8 cellular contexts compared by ENCODE assay signal in genomic region chr16:1677942-1678499, GRCh38. TPM values are rescaled to one million over a fixed set of nuclear protein-coding genes. Genes with fewer than 3 reads are reported as not detected.
A peak's percentile ranks its signal among the peaks of the same experiment; 100 is the strongest.
DNase-seq lines count a peak whose midpoint lies in the region; ATAC-seq and TF ChIP-seq lines count a peak whose summit lies in the region.

Gene JPT2 (plus strand): TSS chr16:1678279. CDS start chr16:1678313, 34 bp downstream.

- DNase-seq in EH (ENCODE audit: low read depth) (peak; percentile 96), H4 (ENCODE audit: low spot score) (peak; percentile 94), RWPE2 (ENCODE audit: low spot score) (peak; percentile 98), fibroblast of the aortic adventitia (ENCODE audit: low read depth) (peak; percentile 93), nephron progenitor cell (peak; percentile 96)
- DNase-seq in activated T-helper 2 cell treated with anti-CD3 and anti-CD28 coated beads, Interferon-gamma antibody, Interleukin-2, Interleukin-4, amounts not matched to agents 10 μg/mL and 5 μg/mL and 100 μg/mL, durations not matched to agents 14 hours and 24 hours and 36 hours (ENCODE audit: low spot score) = peak; percentile 95

- peaks cover 39% of the 10 kb centered on the region for H3K79me2 ChIP-seq in Loucy (ENCODE audit: insufficient read depth, low read length)

- H3K4me3 Mint-ChIP-seq in activated T-helper 2 cell treated with anti-CD3 and anti-CD28 coated beads, Interferon-gamma antibody, Interleukin-2, Interleukin-4, amounts not matched to agents 10 μg/mL and 5 μg/mL and 100 μg/mL, durations not matched to agents 14 hours and 24 hours and 36 hours (ENCODE audit: low read depth) = peak within 1 kb of the TSS; percentile 92
- peak within 1 kb of the TSS; percentile 87 for H3K4me3 Mint-ChIP-seq in nephron progenitor cell
- H3K4me3 Mint-ChIP-seq in stimulated activated naive CD8-positive, alpha-beta T cell treated with anti-CD3 and anti-CD28 coated beads, Interleukin-15, Interleukin-2, amounts not matched to agents 100 ng/mL and 50 ng/mL, for 24 hours = peak within 1 kb of the TSS; percentile 94

- H3K4me2 ChIP-seq in Loucy (ENCODE audit: low read depth, low read length, poor library complexity, severe bottlenecking) = peak within 1 kb of the TSS; percentile 92

- H3K9me2 ChIP-seq in Loucy (replicated peaks; ENCODE audit: low read depth, low read length) = no peaks in the 10 kb centered on the region

- H3K4me1 Mint-ChIP-seq in activated T-helper 2 cell treated with anti-CD3 and anti-CD28 coated beads, Interferon-gamma antibody, Interleukin-2, Interleukin-4, amounts not matched to agents 10 μg/mL and 5 μg/mL and 100 μg/mL, durations not matched to agents 14 hours and 24 hours and 36 hours (ENCODE audit: low read depth) = peaks cover 20% of the 10 kb centered on the region
- peaks cover 45% of the 10 kb centered on the region for H3K4me1 Mint-ChIP-seq in nephron progenitor cell
- H3K4me1 Mint-ChIP-seq in stimulated activated naive CD8-positive, alpha-beta T cell treated with anti-CD3 and anti-CD28 coated beads, Interleukin-15, Interleukin-2, amounts not matched to agents 100 ng/mL and 50 ng/mL, for 24 hours (ENCODE audit: low read depth) = peaks cover 30% of the 10 kb centered on the region

- TF ChIP-seq CTCF in Loucy (conservative IDR thresholded peaks at IDR 0.05; ENCODE audit: low read length) (no peak), RWPE2 (IDR thresholded peaks at IDR 0.05; ENCODE audit: poor library complexity, severe bottlenecking) (no peak), fibroblast of the aortic adventitia (IDR thresholded peaks at IDR 0.05; ENCODE audit: insufficient read depth, low read length) (no peak), nephron progenitor cell (IDR thresholded peaks at IDR 0.05) (no peak)

- peak within 1 kb of the TSS; percentile 94 for H3K9ac ChIP-seq in Loucy (ENCODE audit: low read depth, low read length, poor library complexity, severe bottlenecking)

- peaks cover 5% of the 10 kb centered on the region; the same call in 1 of the 2 replicates for H3K36me3 ChIP-seq in Loucy (ENCODE audit: insufficient read depth, low read length)
- H3K36me3 ChIP-seq in RWPE2 (ENCODE audit: low read depth) = peaks cover 62% of the 10 kb centered on the region

- H3K9me3 Mint-ChIP-seq in activated T-helper 2 cell treated with anti-CD3 and anti-CD28 coated beads, Interferon-gamma antibody, Interleukin-2, Interleukin-4, amounts not matched to agents 10 μg/mL and 5 μg/mL and 100 μg/mL, durations not matched to agents 14 hours and 24 hours and 36 hours = no peaks in the 10 kb centered on the region
- H3K9me3 Mint-ChIP-seq in nephron progenitor cell = no peaks in the 10 kb centered on the region
- no peaks in the 10 kb centered on the region for H3K9me3 Mint-ChIP-seq in stimulated activated naive CD8-positive, alpha-beta T cell treated with anti-CD3 and anti-CD28 coated beads, Interleukin-15, Interleukin-2, amounts not matched to agents 100 ng/mL and 50 ng/mL, for 24 hours

- H3K36me3 Mint-ChIP-seq in activated T-helper 2 cell treated with anti-CD3 and anti-CD28 coated beads, Interferon-gamma antibody, Interleukin-2, Interleukin-4, amounts not matched to agents 10 μg/mL and 5 μg/mL and 100 μg/mL, durations not matched to agents 14 hours and 24 hours and 36 hours (ENCODE audit: low read depth) = peaks cover 48% of the 10 kb centered on the region
- H3K36me3 Mint-ChIP-seq in nephron progenitor cell (ENCODE audit: low read depth) = peaks cover 45% of the 10 kb centered on the region
- peaks cover 28% of the 10 kb centered on the region for H3K36me3 Mint-ChIP-seq in stimulated activated naive CD8-positive, alpha-beta T cell treated with anti-CD3 and anti-CD28 coated beads, Interleukin-15, Interleukin-2, amounts not matched to agents 100 ng/mL and 50 ng/mL, for 24 hours (ENCODE audit: low read depth)

- H3K27ac Mint-ChIP-seq in activated T-helper 2 cell treated with anti-CD3 and anti-CD28 coated beads, Interferon-gamma antibody, Interleukin-2, Interleukin-4, amounts not matched to agents 10 μg/mL and 5 μg/mL and 100 μg/mL, durations not matched to agents 14 hours and 24 hours and 36 hours = peak within 1 kb of the TSS; percentile 77
- no peak within 1 kb of the TSS for H3K27ac Mint-ChIP-seq in nephron progenitor cell
- peak within 1 kb of the TSS; percentile 93 for H3K27ac Mint-ChIP-seq in stimulated activated naive CD8-positive, alpha-beta T cell treated with anti-CD3 and anti-CD28 coated beads, Interleukin-15, Interleukin-2, amounts not matched to agents 100 ng/mL and 50 ng/mL, for 24 hours

- H3F3A ChIP-seq in Loucy (ENCODE audit: low read depth) = no peaks in the 10 kb centered on the region

- H4K20me1 ChIP-seq in Loucy (ENCODE audit: insufficient read depth, low read length, poor library complexity, severe bottlenecking) = peaks cover 12% of the 10 kb centered on the region

- H3K27me3 Mint-ChIP-seq in activated T-helper 2 cell treated with anti-CD3 and anti-CD28 coated beads, Interferon-gamma antibody, Interleukin-2, Interleukin-4, amounts not matched to agents 10 μg/mL and 5 μg/mL and 100 μg/mL, durations not matched to agents 14 hours and 24 hours and 36 hours (ENCODE audit: low read depth) = no peaks in the 10 kb centered on the region
- H3K27me3 Mint-ChIP-seq in nephron progenitor cell (ENCODE audit: low read depth, poor library complexity) = no peaks in the 10 kb centered on the region
- H3K27me3 Mint-ChIP-seq in stimulated activated naive CD8-positive, alpha-beta T cell treated with anti-CD3 and anti-CD28 coated beads, Interleukin-15, Interleukin-2, amounts not matched to agents 100 ng/mL and 50 ng/mL, for 24 hours = no peaks in the 10 kb centered on the region

- H2AFZ ChIP-seq in Loucy (ENCODE audit: low read length) = 0 out of 2 replicates have a peak within 1 kb of the TSS, but pooled peaks have one; percentile 27

- intact Hi-C loops in activated T-helper 2 cell treated with anti-CD3 and anti-CD28 coated beads, Interferon-gamma antibody, Interleukin-2, Interleukin-4, amounts not matched to agents 10 μg/mL and 5 μg/mL and 100 μg/mL, durations not matched to agents 14 hours and 24 hours and 36 hours (cut with micrococcal nuclease) = loop anchor here (1.0 to 2.0 kb wide), 2 partner anchors 28 to 65 kb away; partner anchors contain the start of genes CRAMP1, IFT140 and MAPK8IP3

- peak within 1 kb of the TSS; percentile 99 for H3K27ac ChIP-seq in RWPE2 (ENCODE audit: poor library complexity, severe bottlenecking)

- H3K4me1 ChIP-seq in Loucy (ENCODE audit: insufficient read depth, low read length, poor library complexity, severe bottlenecking) = peaks cover 3% of the 10 kb centered on the region
- peaks cover 25% of the 10 kb centered on the region for H3K4me1 ChIP-seq in RWPE2 (ENCODE audit: insufficient read depth, poor library complexity, severe bottlenecking)

- H3K9me3 ChIP-seq in Loucy (ENCODE audit: insufficient read depth, low read depth, low read length) (no peaks in the 10 kb centered on the region), RWPE2 (ENCODE audit: severe bottlenecking) (no peaks in the 10 kb centered on the region)

- ATAC-seq in RWPE2 (ENCODE audit: low read depth) = peak; percentile 93

- H3K4me3 ChIP-seq in Loucy (ENCODE audit: low read length, poor library complexity, severe bottlenecking) = peak within 1 kb of the TSS; percentile 90
- H3K4me3 ChIP-seq in RWPE2 (ENCODE audit: severe bottlenecking) = peak within 1 kb of the TSS; percentile 61
- peak within 1 kb of the TSS; percentile 83 for H3K4me3 ChIP-seq in fibroblast of the aortic adventitia (ENCODE audit: low read depth, low read length)

- H3K27me3 ChIP-seq in Loucy (ENCODE audit: insufficient read depth, low read length, poor library complexity, severe bottlenecking) (no peaks in the 10 kb centered on the region), RWPE2 (ENCODE audit: insufficient read depth, poor library complexity, severe bottlenecking) (no peaks in the 10 kb centered on the region)

RNA-seq across cellular contexts. Expression of gene JPT2, which starts in this region (rescaled TPM):
- total RNA-seq in H4 (2014; rRNA removed; shearing (Covaris generic)) = 54.4 and 71.2 TPM in 2 replicates
- total RNA-seq in activated T-helper 2 cell treated with anti-CD3 and anti-CD28 coated beads, Interferon-gamma antibody, Interleukin-2, Interleukin-4, amounts not matched to agents 10 μg/mL and 5 μg/mL and 100 μg/mL, durations not matched to agents 14 hours and 24 hours and 36 hours = 95.0 and 98.0 TPM in 2 replicates
- total RNA-seq in fibroblast of the aortic adventitia (ENCODE audit: low replicate concordance) = 8.9 and 45.9 TPM in 2 replicates

Comparison
In these comparisons a context has a peak if more than half of its experiments do, and no peak if none do; other contexts are left out.
1. Peak in every context shown above with its lines: DNase-seq, ATAC-seq, H3K4me3 ChIP-seq and H3K27ac ChIP-seq.